ENCODE assay signal across 10 cellular contexts in the genomic region with DNA sequence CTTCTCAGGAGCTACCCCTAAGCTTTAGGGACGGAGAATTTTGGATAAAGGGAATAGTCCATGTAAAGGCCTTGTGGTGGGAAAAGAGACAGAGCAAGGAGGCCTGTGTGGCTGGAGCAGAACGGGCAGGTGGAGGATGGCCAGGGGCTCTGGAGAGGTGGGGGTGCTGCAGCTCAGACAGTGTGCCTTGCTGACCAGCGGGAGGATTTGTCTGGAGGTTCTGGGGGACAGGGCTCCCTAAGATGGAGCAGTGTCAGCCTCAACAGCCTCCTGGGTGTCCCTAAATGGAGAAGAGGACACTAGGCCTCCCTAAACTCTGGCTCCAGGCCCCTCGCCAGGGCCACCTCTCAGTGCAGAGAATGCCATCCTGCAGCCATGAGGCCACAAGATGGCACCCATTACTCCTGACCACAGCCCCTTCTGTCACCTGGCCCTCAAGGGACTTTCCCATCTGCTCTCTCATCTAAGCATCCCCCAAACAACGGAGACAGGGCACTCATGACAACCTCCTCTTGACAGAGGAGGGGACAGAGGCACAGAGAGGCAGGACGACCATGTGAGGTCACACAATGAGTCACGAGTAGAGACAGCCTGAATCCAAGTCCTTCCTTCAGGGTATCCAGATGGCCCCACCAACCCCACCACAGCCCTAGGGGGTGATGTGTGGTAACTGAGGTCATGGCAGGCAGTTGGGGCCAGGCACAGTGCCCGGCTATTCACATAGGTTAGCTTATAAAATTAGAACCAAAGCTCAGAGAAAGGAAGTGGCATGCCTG.
DNase-seq lines count a peak whose midpoint lies in the region; ATAC-seq and TF ChIP-seq lines count a peak whose summit lies in the region.
"Had no signal": no experiment of that assay in that cellular context is flagged by ENCODE, and none has a peak within 500 bp of the region (broad histone marks: within the 10 kb centered on the region; RNA-seq: fewer than 3 reads in every experiment).

No MANE protein-coding gene starts in this region.

- no peak for TF ChIP-seq POLR2A in testis (IDR thresholded peaks at IDR 0.05)

- H3K27me3 Mint-ChIP-seq in activated CD4-positive, alpha-beta T cell treated with anti-CD3 and anti-CD28 coated beads, Interleukin-2, amount 10 ng/mL, durations not matched to agents 7 days and 5 days: no peaks in the 10 kb centered on the region
- H3K27me3 Mint-ChIP-seq in effector memory CD8-positive, alpha-beta T cell: peaks cover 0 to 17% of the 10 kb centered on the region in 2 donors

- CTCF ChIA-PET in activated CD4-positive, alpha-beta T cell treated with anti-CD3 and anti-CD28 coated beads, Interleukin-2, amount 10 ng/mL, durations not matched to agents 7 days and 5 days (lab: Charles Lee): interaction anchor here (1.1 kb wide), 1 partner anchor 32 kb away, joined by 4 read pairs; no protein-coding TSS in a partner anchor

- H3K36me3 Mint-ChIP-seq in activated CD4-positive, alpha-beta T cell treated with anti-CD3 and anti-CD28 coated beads, Interleukin-2, amount 10 ng/mL, durations not matched to agents 7 days and 5 days (ENCODE audit: low read depth): no peaks in the 10 kb centered on the region
- H3K36me3 Mint-ChIP-seq in effector memory CD8-positive, alpha-beta T cell (ENCODE audit: insufficient read depth): peaks cover 3% of the 10 kb centered on the region

- TF ChIP-seq CTCF in testis (IDR thresholded peaks at IDR 0.05): no peak

- H3K4me3 Mint-ChIP-seq in activated CD4-positive, alpha-beta T cell treated with anti-CD3 and anti-CD28 coated beads, Interleukin-2, amount 10 ng/mL, durations not matched to agents 7 days and 5 days: no peak overlapping the region
- H3K4me3 Mint-ChIP-seq in effector memory CD8-positive, alpha-beta T cell: no peak overlapping the region

- H3K27me3 ChIP-seq in testis: no peaks in the 10 kb centered on the region

- ATAC-seq in effector memory CD8-positive, alpha-beta T cell (replicated peaks): peak; percentile 91
- ATAC-seq in HG02973 (IDR thresholded peaks at IDR 0.05; ENCODE audit: unreplicated experiment): no peak
- ATAC-seq in GM18511 (IDR thresholded peaks at IDR 0.05; ENCODE audit: unreplicated experiment): no peak

- H3K27ac Mint-ChIP-seq in activated CD4-positive, alpha-beta T cell treated with anti-CD3 and anti-CD28 coated beads, Interleukin-2, amount 10 ng/mL, durations not matched to agents 7 days and 5 days: no peak overlapping the region
- H3K27ac Mint-ChIP-seq in effector memory CD8-positive, alpha-beta T cell: peak overlapping the region; percentile 62 to 82

- H3K9me3 ChIP-seq in testis: no peaks in the 10 kb centered on the region

- H3K4me1 Mint-ChIP-seq in activated CD4-positive, alpha-beta T cell treated with anti-CD3 and anti-CD28 coated beads, Interleukin-2, amount 10 ng/mL, durations not matched to agents 7 days and 5 days: no peaks in the 10 kb centered on the region
- peaks cover 8 to 9% of the 10 kb centered on the region in 2 donors for H3K4me1 Mint-ChIP-seq in effector memory CD8-positive, alpha-beta T cell (ENCODE audit: low read depth in 2 of 2)

- H3K4me3 ChIP-seq in testis: no peak overlapping the region
- H3K4me3 ChIP-seq: smooth muscle cell had no signal

- POLR2A ChIA-PET in activated CD4-positive, alpha-beta T cell treated with anti-CD3 and anti-CD28 coated beads, Interleukin-2, amount 10 ng/mL, durations not matched to agents 7 days and 5 days (lab: Charles Lee): no interaction called here

- H3K27ac ChIP-seq in testis: no peak overlapping the region

- DNase-seq in activated CD4-positive, alpha-beta T cell treated with anti-CD3 and anti-CD28 coated beads for 48 hours: peak; percentile 11
- DNase-seq in activated CD4-positive, alpha-beta T cell treated with anti-CD3 and anti-CD28 coated beads, Interleukin-2, amount 10 ng/mL, durations not matched to agents 7 days and 5 days: no peak
- peak; percentile 80 to 89 for DNase-seq in NCI-H524 (lab: John Stamatoyannopoulos, UW)
- DNase-seq in effector memory CD8-positive, alpha-beta T cell: peak in 1 of 3 experiments; percentile 14
- peak; percentile 12 to 18 for DNase-seq in stimulated activated CD8-positive, alpha-beta memory T cell treated with anti-CD3 and anti-CD28 coated beads, Interleukin-15, amount 100 ng/mL, for 48 hours (ENCODE audit: low read depth in 2 of 2)
- no peak for DNase-seq in testis
- DNase-seq: NCI-H345 had no signal

- intact Hi-C loops in testis (cut with DNase I; ENCODE audit: low total_unique reads): no loop called here

- WGBS in testis, 2 donors: 86 to 89% methylated on average over 5 to 8 of the region's 8 CpGs

- no peaks in the 10 kb centered on the region for H3K9me3 Mint-ChIP-seq in activated CD4-positive, alpha-beta T cell treated with anti-CD3 and anti-CD28 coated beads, Interleukin-2, amount 10 ng/mL, durations not matched to agents 7 days and 5 days
- H3K9me3 Mint-ChIP-seq in effector memory CD8-positive, alpha-beta T cell: no peaks in the 10 kb centered on the region

- H3K4me1 ChIP-seq in testis: no peaks in the 10 kb centered on the region

- no peaks in the 10 kb centered on the region for H3K36me3 ChIP-seq in testis (ENCODE audit: low read depth, missing control alignments)

Comparison
In these comparisons a context has a peak if more than half of its experiments do, and no peak if none do; other contexts are left out.
1. DNase-seq: peak in activated CD4-positive, alpha-beta T cell treated with anti-CD3 and anti-CD28 coated beads for 48 hours (single experiment), NCI-H524 (2 of 2) and stimulated activated CD8-positive, alpha-beta memory T cell treated with anti-CD3 and anti-CD28 coated beads, Interleukin-15, amount 100 ng/mL, for 48 hours (2 of 2); none in activated CD4-positive, alpha-beta T cell treated with anti-CD3 and anti-CD28 coated beads, Interleukin-2, amount 10 ng/mL, durations not matched to agents 7 days and 5 days (single experiment) and testis (single experiment).